11 cellular contexts compared by ENCODE assay signal in genomic region chr17:10628756-10629155, GRCh38. TPM values are rescaled to one million over a fixed set of nuclear protein-coding genes. Genes with fewer than 3 reads are reported as not detected.
DNase-seq lines count a peak whose midpoint lies in the region; ATAC-seq and TF ChIP-seq lines count a peak whose summit lies in the region.
"Had no signal": no experiment of that assay in that cellular context is flagged by ENCODE, and none has a peak within 500 bp of the region (broad histone marks: within the 10 kb centered on the region; RNA-seq: fewer than 3 reads in every experiment).

No MANE protein-coding gene starts in this region.

- H3K9me3 Mint-ChIP-seq in activated T-cell treated with anti-CD3 and anti-CD28 coated beads, Interleukin-2, amount 50 U/mL, for 24 hours = no peaks in the 10 kb centered on the region

- H3K9me3 ChIP-seq in A673 (ENCODE audit: low read depth, low read length, poor library complexity, severe bottlenecking) = no peaks in the 10 kb centered on the region
- no peaks in the 10 kb centered on the region for H3K9me3 ChIP-seq in DND-41 (ENCODE audit: insufficient read depth, low read length, severe bottlenecking)
- H3K9me3 ChIP-seq in PC-9 (ENCODE audit: insufficient read depth, low read depth) = no peaks in the 10 kb centered on the region
- H3K9me3 ChIP-seq: SJSA1 had no signal

- CTCF ChIA-PET in A673 (lab: Charles Lee) = interaction anchor here (0.6 to 1.9 kb wide), 2 partner anchors 18 to 1670 kb away, joined by 3 to 8 read pairs; no protein-coding TSS in a partner anchor
- CTCF ChIA-PET in PC-9 (lab: Charles Lee) = interaction anchor here (0.6 to 0.7 kb wide), 4 partner anchors 26 to 1338 kb away, joined by 3 to 6 read pairs (median 3); no protein-coding TSS in a partner anchor

- H3K36me3 ChIP-seq in A673 (ENCODE audit: insufficient read depth, low read length, poor library complexity, severe bottlenecking) (no peaks in the 10 kb centered on the region), DND-41 (ENCODE audit: insufficient read depth, low read length) (peaks cover 9% of the 10 kb centered on the region; the same call in 1 of the 2 replicates), PC-9 (ENCODE audit: low read depth) (no peaks in the 10 kb centered on the region)
- H3K36me3 ChIP-seq: SJSA1 had no signal

- H3K27me3 ChIP-seq in A673 (replicated peaks; ENCODE audit: insufficient read depth, low read depth, low read length, poor library complexity) (no peaks in the 10 kb centered on the region), DND-41 (ENCODE audit: insufficient read depth, low read length, poor library complexity) (no peaks in the 10 kb centered on the region), PC-9 (ENCODE audit: insufficient read depth, low read depth) (peaks cover 42% of the 10 kb centered on the region), foreskin keratinocyte (no peaks in the 10 kb centered on the region)
- H3K27me3 ChIP-seq: SJSA1 had no signal

- BruUV-seq in A673 (replicated peaks; lab: Mats Ljungman, UMichigan) (no TSS peak), PC-9 (replicated peaks; lab: Mats Ljungman, UMichigan) (no TSS peak)

- H4K20me1 ChIP-seq in DND-41 (ENCODE audit: insufficient read depth, low read length) = no peaks in the 10 kb centered on the region; the same call in 1 of the 2 replicates
- H4K20me1 ChIP-seq in PC-9 (ENCODE audit: insufficient read depth) = no peaks in the 10 kb centered on the region

- no peak overlapping the region for H3K9ac ChIP-seq in DND-41 (ENCODE audit: low read depth, low read length)

- H3K4me1 ChIP-seq in A673 (ENCODE audit: insufficient read depth, low read length, poor library complexity, severe bottlenecking) (no peaks in the 10 kb centered on the region), DND-41 (ENCODE audit: insufficient read depth, low read length) (no peaks in the 10 kb centered on the region), PC-9 (replicated peaks; ENCODE audit: insufficient read depth) (no peaks in the 10 kb centered on the region), foreskin keratinocyte (peaks cover 7% of the 10 kb centered on the region)
- H3K4me1 ChIP-seq: SJSA1 had no signal

- H3K27ac ChIP-seq in A673 (ENCODE audit: low read depth, low read length, poor library complexity, severe bottlenecking) = no peak overlapping the region
- H3K27ac ChIP-seq in DND-41 (ENCODE audit: low read length) = no peak overlapping the region
- H3K27ac ChIP-seq in PC-9 = no peak overlapping the region
- H3K27ac ChIP-seq in foreskin keratinocyte = no peak overlapping the region
- H3K27ac ChIP-seq: epithelial cell of prostate, SJSA1 had no signal

- H3K4me2 ChIP-seq in DND-41 (ENCODE audit: insufficient read depth, low read length) (no peak overlapping the region), PC-9 (no peak overlapping the region)

- H3K36me3 Mint-ChIP-seq in activated T-cell treated with anti-CD3 and anti-CD28 coated beads, Interleukin-2, amount 50 U/mL, for 24 hours (ENCODE audit: low read depth) = peaks cover 49% of the 10 kb centered on the region

- no peak overlapping the region for H3K4me3 Mint-ChIP-seq in activated T-cell treated with anti-CD3 and anti-CD28 coated beads, Interleukin-2, amount 50 U/mL, for 24 hours

- H3F3A ChIP-seq in PC-9 (ENCODE audit: insufficient read depth, low read depth) = no peaks in the 10 kb centered on the region

- H3K27me3 Mint-ChIP-seq in activated T-cell treated with anti-CD3 and anti-CD28 coated beads, Interleukin-2, amount 50 U/mL, for 24 hours = no peaks in the 10 kb centered on the region

- H3K9me2 ChIP-seq in PC-9 (ENCODE audit: insufficient read depth) = no peaks in the 10 kb centered on the region

- POLR2A ChIA-PET in A673 (lab: Charles Lee; ENCODE audit: low non-redundant PET) = no interaction called here
- POLR2A ChIA-PET in PC-9 (lab: Charles Lee; ENCODE audit: unreplicated experiment) = no interaction called here

- peaks cover 3% of the 10 kb centered on the region for H3K4me1 Mint-ChIP-seq in activated T-cell treated with anti-CD3 and anti-CD28 coated beads, Interleukin-2, amount 50 U/mL, for 24 hours (ENCODE audit: low read depth)

- TF ChIP-seq CTCF in A673 (conservative IDR thresholded peaks at IDR 0.05; ENCODE audit: low read depth, low read length) (peak; percentile 66), DND-41 (IDR thresholded peaks at IDR 0.05; ENCODE audit: borderline replicate concordance, extremely low read depth, low read length, poor library complexity, severe bottlenecking) (peak; percentile 63), PC-9 (conservative IDR thresholded peaks at IDR 0.05) (peak; percentile 39; the same call in 1 of the 2 replicates), foreskin keratinocyte (conservative IDR thresholded peaks at IDR 0.05) (peak; percentile 41)

- DNase-seq in A673 (ENCODE audit: low spot score) (peak; percentile 37), DND-41 (peak; percentile 24), PC-9 (no peak), foreskin keratinocyte (no peak), germinal center (ENCODE audit: low spot score) (no peak)
- DNase-seq in activated T-cell treated with anti-CD3 and anti-CD28 coated beads, Interleukin-2, amount 50 U/mL, for 24 hours = no peak
- DNase-seq: NCI-H2227 treated with DMSO at 0.1 percent for 48 hours had no signal

- ATAC-seq in DND-41 (ENCODE audit: insufficient read depth, low read depth) = 0 out of 3 replicates have a peak, but pooled peaks have one; percentile 35
- no peak for ATAC-seq in foreskin keratinocyte
- ATAC-seq in HG02884 (IDR thresholded peaks at IDR 0.05; ENCODE audit: unreplicated experiment) = no peak
- ATAC-seq in HG03039 (IDR thresholded peaks at IDR 0.05; ENCODE audit: unreplicated experiment) = no peak

- H3K79me2 ChIP-seq in DND-41 (ENCODE audit: insufficient read depth, low read length) (no peaks in the 10 kb centered on the region), PC-9 (ENCODE audit: low read depth) (no peaks in the 10 kb centered on the region)

- H2AFZ ChIP-seq in DND-41 (ENCODE audit: low read depth, low read length) (no peak overlapping the region), PC-9 (no peak overlapping the region)

- no peak overlapping the region for H3K27ac Mint-ChIP-seq in activated T-cell treated with anti-CD3 and anti-CD28 coated beads, Interleukin-2, amount 50 U/mL, for 24 hours

- no peak overlapping the region for H3K4me3 ChIP-seq in A673 (ENCODE audit: low read depth, low read length, poor library complexity, severe bottlenecking)
- H3K4me3 ChIP-seq in DND-41 (ENCODE audit: low read depth in 1 of 2, low read length in 2 of 2) = no peak overlapping the region
- no peak overlapping the region for H3K4me3 ChIP-seq in PC-9
- H3K4me3 ChIP-seq: SJSA1 had no signal

- intact Hi-C loops in A673 (cut with micrococcal nuclease; ENCODE audit: unreplicated experiment) (no loop called here), PC-9 (cut with micrococcal nuclease; ENCODE audit: unreplicated experiment) (no loop called here)

RNA-seq across cellular contexts. Expression of gene MYH3, which starts 28.4 kb away (rescaled TPM):
- total RNA-seq in A673 (2021) = 2.1 and 3.2 TPM in 2 replicates
- total RNA-seq in PC-9 (2021) = 0.07 and 1.1 TPM in 2 replicates
- 0.67 and 1.2 TPM in 2 replicates for total RNA-seq in foreskin keratinocyte
- polyA plus RNA-seq in foreskin keratinocyte = 0.45 and 0.78 TPM in 2 replicates

Comparison
In these comparisons a context has a peak if more than half of its experiments do, and no peak if none do; other contexts are left out.
1. DNase-seq: peak in A673 (single experiment) and DND-41 (single experiment); none in PC-9 (0 of 2), foreskin keratinocyte (0 of 2), activated T-cell treated with anti-CD3 and anti-CD28 coated beads, Interleukin-2, amount 50 U/mL, for 24 hours (single experiment) and germinal center (single experiment).
2. Peak in every context shown above with its lines, with median percentiles within 50 percentile points of each other: CTCF ChIP-seq.